ENCODE assay signal across 1 cellular context in the genomic region with DNA sequence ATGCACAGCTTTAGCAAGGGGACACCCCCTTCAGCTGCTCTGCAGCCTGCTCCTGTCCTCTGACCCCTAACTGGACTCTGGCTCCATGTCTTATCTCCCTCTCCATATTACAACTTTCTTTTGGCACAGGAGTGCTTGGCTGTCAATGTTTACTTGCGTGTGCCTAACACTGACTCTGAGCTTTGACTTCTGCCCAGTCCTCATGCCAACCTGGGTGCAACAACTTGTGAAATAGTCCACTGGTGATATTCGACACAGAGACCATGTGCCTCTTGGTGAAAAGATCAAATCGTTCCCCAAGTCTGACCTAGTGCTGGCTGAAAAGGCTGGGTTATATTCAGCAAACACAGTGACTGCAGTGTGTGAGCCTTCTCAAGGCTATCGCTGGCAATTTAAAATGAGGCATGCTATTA.
TF ChIP-seq lines count a peak whose summit lies in the region.

No MANE protein-coding gene starts in this region.

TF ChIP-seq in WTC11, 78 proteins besides CTCF, POLR2A, EP300 and RAD21:
- TF ChIP-seq NFATC4 (CRISPR knock-in tag; IDR thresholded peaks at IDR 0.05), result no peak
- TF ChIP-seq, protein P1, sequence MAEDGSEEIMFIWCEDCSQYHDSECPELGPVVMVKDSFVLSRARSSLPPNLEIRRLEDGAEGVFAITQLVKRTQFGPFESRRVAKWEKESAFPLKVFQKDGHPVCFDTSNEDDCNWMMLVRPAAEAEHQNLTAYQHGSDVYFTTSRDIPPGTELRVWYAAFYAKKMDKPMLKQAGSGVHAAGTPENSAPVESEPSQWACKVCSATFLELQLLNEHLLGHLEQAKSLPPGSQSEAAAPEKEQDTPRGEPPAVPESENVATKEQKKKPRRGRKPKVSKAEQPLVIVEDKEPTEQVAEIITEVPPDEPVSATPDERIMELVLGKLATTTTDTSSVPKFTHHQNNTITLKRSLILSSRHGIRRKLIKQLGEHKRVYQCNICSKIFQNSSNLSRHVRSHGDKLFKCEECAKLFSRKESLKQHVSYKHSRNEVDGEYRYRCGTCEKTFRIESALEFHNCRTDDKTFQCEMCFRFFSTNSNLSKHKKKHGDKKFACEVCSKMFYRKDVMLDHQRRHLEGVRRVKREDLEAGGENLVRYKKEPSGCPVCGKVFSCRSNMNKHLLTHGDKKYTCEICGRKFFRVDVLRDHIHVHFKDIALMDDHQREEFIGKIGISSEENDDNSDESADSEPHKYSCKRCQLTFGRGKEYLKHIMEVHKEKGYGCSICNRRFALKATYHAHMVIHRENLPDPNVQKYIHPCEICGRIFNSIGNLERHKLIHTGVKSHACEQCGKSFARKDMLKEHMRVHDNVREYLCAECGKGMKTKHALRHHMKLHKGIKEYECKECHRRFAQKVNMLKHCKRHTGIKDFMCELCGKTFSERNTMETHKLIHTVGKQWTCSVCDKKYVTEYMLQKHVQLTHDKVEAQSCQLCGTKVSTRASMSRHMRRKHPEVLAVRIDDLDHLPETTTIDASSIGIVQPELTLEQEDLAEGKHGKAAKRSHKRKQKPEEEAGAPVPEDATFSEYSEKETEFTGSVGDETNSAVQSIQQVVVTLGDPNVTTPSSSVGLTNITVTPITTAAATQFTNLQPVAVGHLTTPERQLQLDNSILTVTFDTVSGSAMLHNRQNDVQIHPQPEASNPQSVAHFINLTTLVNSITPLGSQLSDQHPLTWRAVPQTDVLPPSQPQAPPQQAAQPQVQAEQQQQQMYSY (CRISPR knock-in tag; IDR thresholded peaks at IDR 0.05), result peak; percentile 74
TF ChIP-seq in WTC11: peak in this region for 1.
